23 cellular contexts compared by ENCODE assay signal in genomic region chr1:79375352-79375751, GRCh38.
DNase-seq lines count a peak whose midpoint lies in the region; ATAC-seq and TF ChIP-seq lines count a peak whose summit lies in the region.
"Had no signal": no experiment of that assay in that cellular context is flagged by ENCODE, and none has a peak within 500 bp of the region (broad histone marks: within the 10 kb centered on the region; RNA-seq: fewer than 3 reads in every experiment).

No MANE protein-coding gene starts in this region.

- no peaks in the 10 kb centered on the region for H3K79me2 ChIP-seq in neural progenitor cell (ENCODE audit: low read depth)
- H3K79me2 ChIP-seq in SK-N-SH (ENCODE audit: insufficient read depth) = no peaks in the 10 kb centered on the region

- WGBS in SK-N-SH (ENCODE audit: low lambda C conversion rate) = 5% methylated on average over 1 of the region's 1 CpG

- peaks cover 39% of the 10 kb centered on the region for H3K4me1 ChIP-seq in neural progenitor cell
- peaks cover 0 to 11% of the 10 kb centered on the region in 2 experiments; a peak in 1 of 4 replicates for H3K4me1 ChIP-seq in SK-N-SH (ENCODE audit: control insufficient read depth in 1 of 2, insufficient read depth in 2 of 2, low read depth in 1 of 2, low read length in 1 of 2)
- H3K4me1 ChIP-seq: A549; BE2C; BLaER1 treated with 17β-estradiol and CSF1 and Interleukin-3, amounts not matched to agents 10 nM and 100 nM had no signal

- POLR2A ChIA-PET in SK-N-SH (lab: Yijun Ruan, JAX) = no interaction called here

- H3K36me3 ChIP-seq in neural progenitor cell = no peaks in the 10 kb centered on the region
- no peaks in the 10 kb centered on the region for H3K36me3 ChIP-seq in SK-N-SH (replicated peaks in 1 of 2; ENCODE audit: control insufficient read depth in 1 of 2, insufficient read depth in 2 of 2, low read length in 1 of 2)
- H3K36me3 ChIP-seq: BE2C; BLaER1 treated with 17β-estradiol and CSF1 and Interleukin-3, amounts not matched to agents 10 nM and 100 nM had no signal

- CTCF ChIA-PET in SK-N-SH (lab: Yijun Ruan, JAX) = no interaction called here

- no peak overlapping the region for H3K27ac Mint-ChIP-seq in neural progenitor cell
- H3K27ac Mint-ChIP-seq in natural killer cell treated with Interleukin-12 subunit alpha and Interleukin-12 subunit beta and Interleukin-15 and Interleukin-18, amount 100 ng/mL, for 72 hours = no peak overlapping the region
- H3K27ac Mint-ChIP-seq: CD14-positive monocyte; CD4-positive, alpha-beta T cell; CD8-positive, alpha-beta memory T cell had no signal

- peak; percentile 45 for DNase-seq in NCI-H748 (lab: John Stamatoyannopoulos, UW; ENCODE audit: unreplicated experiment)
- DNase-seq in NCI-H748 treated with DMSO at 0.1 percent for 48 hours (lab: John Stamatoyannopoulos, UW) = no peak
- DNase-seq in NCI-H82 treated with DMSO at 0.1 percent for 48 hours (lab: John Stamatoyannopoulos, UW; ENCODE audit: unreplicated experiment) = peak; percentile 45
- DNase-seq in neural progenitor cell (ENCODE audit: low spot score) = peak; percentile 72
- DNase-seq in natural killer cell treated with Interleukin-12 subunit alpha and Interleukin-12 subunit beta and Interleukin-15 and Interleukin-18, amount 100 ng/mL, for 72 hours (ENCODE audit: low spot score) = no peak
- DNase-seq in Right ventricle myocardium superior = no peak
- DNase-seq in SK-N-SH = no peak
- DNase-seq: 8988T; ACHN; AML-193; BE2C; CD4-positive, alpha-beta T cell; CD8-positive, alpha-beta memory T cell; DMS 273 treated with DMSO at 0.1 percent for 48 hours; DMS79; EL; GDM1; H7; HCEC 1CT had no signal

- peaks cover 2% of the 10 kb centered on the region for H3K36me3 Mint-ChIP-seq in neural progenitor cell
- peaks cover 11% of the 10 kb centered on the region for H3K36me3 Mint-ChIP-seq in natural killer cell treated with Interleukin-12 subunit alpha and Interleukin-12 subunit beta and Interleukin-15 and Interleukin-18, amount 100 ng/mL, for 72 hours
- H3K36me3 Mint-ChIP-seq: CD14-positive monocyte; CD8-positive, alpha-beta memory T cell had no signal

- H3K9me2 ChIP-seq in SK-N-SH = no peaks in the 10 kb centered on the region

- TF ChIP-seq RAD21 in SK-N-SH (IDR thresholded peaks at IDR 0.05; ENCODE audit: low read length) = no peak

- H3K4me2 ChIP-seq in neural progenitor cell = peak overlapping the region; percentile 54
- no peak overlapping the region for H3K4me2 ChIP-seq in SK-N-SH
- H3K4me2 ChIP-seq: A549; BLaER1 treated with 17β-estradiol and CSF1 and Interleukin-3, amounts not matched to agents 10 nM and 100 nM had no signal

- H3K4me1 Mint-ChIP-seq in neural progenitor cell = peaks cover 17% of the 10 kb centered on the region
- no peaks in the 10 kb centered on the region for H3K4me1 Mint-ChIP-seq in natural killer cell treated with Interleukin-12 subunit alpha and Interleukin-12 subunit beta and Interleukin-15 and Interleukin-18, amount 100 ng/mL, for 72 hours (ENCODE audit: low read depth in 2 of 2)
- H3K4me1 Mint-ChIP-seq: CD14-positive monocyte; CD8-positive, alpha-beta memory T cell had no signal

- TF ChIP-seq EP300 in SK-N-SH (IDR thresholded peaks at IDR 0.05; ENCODE audit: borderline replicate concordance in 1 of 2, low read depth in 1 of 2, low read length in 1 of 2) = no peak

- no peak overlapping the region for H3K27ac ChIP-seq in neural progenitor cell
- H3K27ac ChIP-seq in SK-N-SH (ENCODE audit: low read depth in 2 of 2, low read length in 1 of 2) = no peak overlapping the region
- H3K27ac ChIP-seq: A549; BLaER1 treated with 17β-estradiol and CSF1 and Interleukin-3, amounts not matched to agents 10 nM and 100 nM had no signal

- H2AFZ ChIP-seq in neural progenitor cell (replicated peaks) (no peak overlapping the region), SK-N-SH (ENCODE audit: low read depth) (no peak overlapping the region)

- H3F3A ChIP-seq in neural progenitor cell (ENCODE audit: low read depth) = peaks cover 9% of the 10 kb centered on the region
- no peaks in the 10 kb centered on the region for H3F3A ChIP-seq in SK-N-SH (replicated peaks; ENCODE audit: insufficient read depth)

- H3K9me3 Mint-ChIP-seq in neural progenitor cell = peaks cover 3% of the 10 kb centered on the region
- peaks cover 18% of the 10 kb centered on the region for H3K9me3 Mint-ChIP-seq in natural killer cell treated with Interleukin-12 subunit alpha and Interleukin-12 subunit beta and Interleukin-15 and Interleukin-18, amount 100 ng/mL, for 72 hours
- H3K9me3 Mint-ChIP-seq: CD4-positive, alpha-beta T cell had no signal

- no peak overlapping the region for H3K4me3 Mint-ChIP-seq in neural progenitor cell
- H3K4me3 Mint-ChIP-seq in natural killer cell treated with Interleukin-12 subunit alpha and Interleukin-12 subunit beta and Interleukin-15 and Interleukin-18, amount 100 ng/mL, for 72 hours = no peak overlapping the region
- H3K4me3 Mint-ChIP-seq: CD14-positive monocyte; CD4-positive, alpha-beta T cell; CD8-positive, alpha-beta memory T cell had no signal

- H3K27me3 Mint-ChIP-seq in neural progenitor cell (ENCODE audit: insufficient read depth, low read depth) = peaks cover 4% of the 10 kb centered on the region
- no peaks in the 10 kb centered on the region for H3K27me3 Mint-ChIP-seq in natural killer cell treated with Interleukin-12 subunit alpha and Interleukin-12 subunit beta and Interleukin-15 and Interleukin-18, amount 100 ng/mL, for 72 hours
- H3K27me3 Mint-ChIP-seq: CD4-positive, alpha-beta T cell; CD8-positive, alpha-beta memory T cell had no signal

- H3K9me3 ChIP-seq in neural progenitor cell (ENCODE audit: low read depth) (no peaks in the 10 kb centered on the region), SK-N-SH (no peaks in the 10 kb centered on the region)
- H3K9me3 ChIP-seq: A549; BE2C; BLaER1 treated with 17β-estradiol and CSF1 and Interleukin-3, amounts not matched to agents 10 nM and 100 nM had no signal

- H3K27me3 ChIP-seq in neural progenitor cell (no peaks in the 10 kb centered on the region), SK-N-SH (ENCODE audit: insufficient read depth) (no peaks in the 10 kb centered on the region)
- H3K27me3 ChIP-seq: BE2C; BLaER1 treated with 17β-estradiol and CSF1 and Interleukin-3, amounts not matched to agents 10 nM and 100 nM had no signal

- intact Hi-C loops in Right ventricle myocardium superior (cut with DNase I) = no loop called here

- no peak overlapping the region for H3K4me3 ChIP-seq in neural progenitor cell
- H3K4me3 ChIP-seq in SK-N-SH (ENCODE audit: low read depth in 2 of 2, low read length in 1 of 2) = no peak overlapping the region
- H3K4me3 ChIP-seq: A549; BLaER1 treated with 17β-estradiol and CSF1 and Interleukin-3, amounts not matched to agents 10 nM and 100 nM; GM12878 had no signal

- H3K9ac ChIP-seq in neural progenitor cell = no peak overlapping the region
- H3K9ac ChIP-seq in SK-N-SH = no peak overlapping the region
- H3K9ac ChIP-seq: BLaER1 treated with 17β-estradiol and CSF1 and Interleukin-3, amounts not matched to agents 10 nM and 100 nM had no signal

- TF ChIP-seq CTCF in neural progenitor cell (IDR thresholded peaks at IDR 0.05) (no peak), SK-N-SH (IDR thresholded peaks at IDR 0.05) (no peak)

- H4K20me1 ChIP-seq in neural progenitor cell (ENCODE audit: low read depth) (no peaks in the 10 kb centered on the region), SK-N-SH (ENCODE audit: insufficient read depth) (no peaks in the 10 kb centered on the region)
- H4K20me1 ChIP-seq: BLaER1 treated with 17β-estradiol and CSF1 and Interleukin-3, amounts not matched to agents 10 nM and 100 nM had no signal

- no peak for ATAC-seq in natural killer cell treated with Interleukin-12 subunit alpha and Interleukin-12 subunit beta and Interleukin-15 and Interleukin-18, amount 100 ng/mL, for 72 hours
- no peak for ATAC-seq in Right ventricle myocardium superior (ENCODE audit: poor library complexity)
- ATAC-seq: A549, GM12878 had no signal

TF ChIP-seq in SK-N-SH, 30 proteins besides CTCF, POLR2A, EP300 and RAD21:
- TF ChIP-seq TAF1 (IDR thresholded peaks at IDR 0.05; ENCODE audit: borderline replicate concordance, low read depth, low read length) = no peak
- no peak for TF ChIP-seq SMC3 (IDR thresholded peaks at IDR 0.05; ENCODE audit: low read depth, low read length)

Comparison
In these comparisons a context has a peak if more than half of its experiments do, and no peak if none do; other contexts are left out.
1. DNase-seq: peak in NCI-H748 (single experiment), NCI-H82 treated with DMSO at 0.1 percent for 48 hours (single experiment) and neural progenitor cell (single experiment); none in NCI-H748 treated with DMSO at 0.1 percent for 48 hours (single experiment), natural killer cell treated with Interleukin-12 subunit alpha and Interleukin-12 subunit beta and Interleukin-15 and Interleukin-18, amount 100 ng/mL, for 72 hours (single experiment), Right ventricle myocardium superior (single experiment) and SK-N-SH (single experiment).